Comparison of ENCODE assay signal across 8 cellular contexts in genomic region chr3:136196064-136196400, GRCh38. TPM values are rescaled to one million over a fixed set of nuclear protein-coding genes. Genes with fewer than 3 reads are reported as not detected.
DNase-seq lines count a peak whose midpoint lies in the region; ATAC-seq and TF ChIP-seq lines count a peak whose summit lies in the region.

MSL2 (minus strand) TSS chr3:136196335; CDS start chr3:136195113, 1,222 bp downstream.

- H3K4me1 ChIP-seq in mononuclear cell (ENCODE audit: insufficient read depth, low read length) = peaks cover 34% of the 10 kb centered on the region
- H3K4me1 ChIP-seq in aorta (ENCODE audit: control insufficient read depth in 1 of 2, insufficient read depth in 2 of 2, low read length in 2 of 2) = peaks cover 2 to 7% of the 10 kb centered on the region in 2 donors

- H3K27me3 ChIP-seq in MG63 (no peaks in the 10 kb centered on the region), mononuclear cell (ENCODE audit: insufficient read depth, low read length) (no peaks in the 10 kb centered on the region), aorta (ENCODE audit: control insufficient read depth in 1 of 2, insufficient read depth in 2 of 2, low read length in 1 of 2) (no peaks in the 10 kb centered on the region)

- WGBS in aorta, 2 donors = 0 to 1% methylated on average over 28 to 37 of the region's 37 CpGs

- peak; percentile 83 for TF ChIP-seq POLR2A in GM19099 (IDR thresholded peaks at IDR 0.05; ENCODE audit: extremely low read depth, insufficient read length, low read depth)

- intact Hi-C loops in aorta (cut with DNase I) = loop anchor here (1.0 to 10.0 kb wide), 5 partner anchors 54 to 556 kb away; partner anchors contain the start of genes PCCB (in 1 of the 2), PPP2R3A (in 1 of the 2) and STAG1 (in 1 of the 2)

- ATAC-seq in aorta (ENCODE audit: low FRiP score) (peak; percentile 78), HG02759 (IDR thresholded peaks at IDR 0.05; ENCODE audit: unreplicated experiment) (no peak), HG03442 (IDR thresholded peaks at IDR 0.05; ENCODE audit: unreplicated experiment) (no peak)

- DNase-seq in MG63 (no peak), dermis blood vessel endothelial cell (no peak), aorta (no peak), NCI-H2171 treated with DMSO at 0.1 percent for 48 hours (lab: John Stamatoyannopoulos, UW) (no peak)

- H3K9me3 ChIP-seq in MG63 = peaks cover 10% of the 10 kb centered on the region
- H3K9me3 ChIP-seq in mononuclear cell (ENCODE audit: low read depth, low read length) = no peaks in the 10 kb centered on the region
- no peaks in the 10 kb centered on the region for H3K9me3 ChIP-seq in aorta (ENCODE audit: control insufficient read depth, low read length)

- peak within 1 kb of the TSS; percentile 81 for H3K4me3 ChIP-seq in MG63
- H3K4me3 ChIP-seq in mononuclear cell (ENCODE audit: low read length) = peak within 1 kb of the TSS; percentile 78
- H3K4me3 ChIP-seq in aorta (ENCODE audit: low read length in 2 of 2) = peak within 1 kb of the TSS; percentile 76 to 88

- peak within 1 kb of the TSS; percentile 94 to 99 for H3K27ac ChIP-seq in aorta (ENCODE audit: low read depth in 1 of 2, low read length in 2 of 2)

- peaks cover 22% of the 10 kb centered on the region for H3K36me3 ChIP-seq in MG63
- H3K36me3 ChIP-seq in aorta (ENCODE audit: control insufficient read depth in 1 of 2, insufficient read depth in 2 of 2, low read length in 1 of 2) = no peaks in the 10 kb centered on the region

RNA-seq across cellular contexts. Expression of gene MSL2, which starts in this region (rescaled TPM):
- total RNA-seq in MG63 (2014; rRNA removed; shearing (Covaris generic); ENCODE audit: low replicate concordance) = 19.0 and 26.0 TPM in 2 replicates
- total RNA-seq in dermis blood vessel endothelial cell (14.1 and 17.5 TPM in 2 replicates), mononuclear cell (163 TPM), aorta (10 to 100 TPM; 27.7 to 33.9 TPM)
- polyA plus RNA-seq in aorta = 1 to 10 TPM; 4.9 to 6.2 TPM
